In the genomic region with DNA sequence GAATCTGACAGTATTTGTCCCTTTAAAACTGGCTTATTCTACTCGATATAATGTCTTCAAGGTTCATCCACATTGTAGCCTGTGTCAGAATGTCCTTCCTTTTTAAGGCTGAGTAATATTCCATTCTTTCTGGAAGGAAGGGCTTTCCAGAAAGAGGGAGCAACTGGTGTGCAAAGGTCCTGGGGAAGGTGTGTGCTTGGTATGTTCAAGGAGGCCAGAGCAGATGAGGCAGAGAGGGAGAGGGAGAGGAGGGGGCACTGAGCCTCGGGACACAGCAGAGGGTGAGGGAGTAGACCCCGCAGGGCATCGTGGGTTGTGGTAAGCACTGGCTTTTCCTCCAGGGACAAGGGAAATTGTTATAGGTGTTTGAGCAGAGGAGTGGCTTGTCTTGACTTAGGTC, we compare ENCODE assay signal across 30 cellular contexts.
"Had no signal": no experiment of that assay in that cellular context is flagged by ENCODE, and none has a peak within 500 bp of the region (broad histone marks: within the 10 kb centered on the region; RNA-seq: fewer than 3 reads in every experiment).

No MANE protein-coding gene starts in this region.

- H3K9me3 Mint-ChIP-seq: activated T-cell treated with anti-CD3 and anti-CD28 coated beads, Interleukin-2, amount 50 U/mL, for 4 hours; activated T-helper 17 cell treated with anti-CD3 and anti-CD28 coated beads, Interleukin-2, amount 50 U/mL, for 72 hours; T-helper 2 cell treated with Interferon-gamma antibody and Interleukin-4, amounts not matched to agents 5 μg/mL and 100 μg/mL, for 36 hours had no signal

- FAIRE-seq: astrocyte, colon, endometrium had no signal

- H3K4me3 Mint-ChIP-seq: activated CD4-positive, alpha-beta memory T cell treated with anti-CD3 and anti-CD28 coated beads, Interleukin-2, amount 10 ng/mL, durations not matched to agents 7 days and 5 days; activated CD4-positive, alpha-beta T cell treated with anti-CD3 and anti-CD28 coated beads, Interleukin-2, amount 10 ng/mL, durations not matched to agents 7 days and 5 days; activated naive CD8-positive, alpha-beta T cell; activated T-cell treated with anti-CD3 and anti-CD28 coated beads, Interleukin-2, amount 50 U/mL, for 4 hours; activated T-helper 17 cell treated with anti-CD3 and anti-CD28 coated beads, Interleukin-2, amount 50 U/mL, for 72 hours; T-helper 17 cell; T-helper 2 cell treated with Interferon-gamma antibody and Interleukin-4, amounts not matched to agents 5 μg/mL and 100 μg/mL, for 36 hours; WTC11 had no signal

- H3K36me3 Mint-ChIP-seq: activated naive CD8-positive, alpha-beta T cell; WTC11 had no signal

- H3K36me3 ChIP-seq: esophagus squamous epithelium, gastroesophageal sphincter had no signal

- DNase-seq: activated CD4-positive, alpha-beta memory T cell treated with anti-CD3 and anti-CD28 coated beads, Interleukin-2, amount 10 ng/mL, durations not matched to agents 7 days and 5 days; activated CD4-positive, alpha-beta T cell treated with anti-CD3 and anti-CD28 coated beads for 1 hour; activated CD4-positive, alpha-beta T cell treated with anti-CD3 and anti-CD28 coated beads for 4 hours; activated CD4-positive, alpha-beta T cell treated with anti-CD3 and anti-CD28 coated beads, Interleukin-2, amount 10 ng/mL, durations not matched to agents 7 days and 5 days; activated CD4-positive, alpha-beta T cell treated with anti-CD3 and anti-CD28 coated beads, Interleukin-2, amount 50 U/mL, for 4 hours; activated CD8-positive, alpha-beta memory T cell treated with anti-CD3 and anti-CD28 coated beads, Interleukin-2, amount 50 U/mL, for 48 hours; activated effector memory CD4-positive, alpha-beta T cell treated with Interleukin-2 at 50 U/mL for 16 hours; activated gamma-delta T cell treated with Interleukin-2 at 50 U/mL for 16 hours; activated naive CD4-positive, alpha-beta T cell treated with anti-CD3 and anti-CD28 coated beads, Interleukin-2, amount 50 U/mL, for 16 hours; activated naive CD4-positive, alpha-beta T cell treated with Interleukin-2 at 50 U/mL for 16 hours; activated T-cell treated with anti-CD3 and anti-CD28 coated beads for 4 hours; activated T-cell treated with anti-CD3 and anti-CD28 coated beads, Interleukin-2, amount 50 U/mL, for 4 hours; amniotic stem cell; anterior cingulate cortex; cortex of kidney; effector CD8-positive, alpha-beta T cell; esophagus squamous epithelium; foreskin melanocyte; T-helper 1 cell; T-helper 17 cell; T1000 had no signal

- H3K4me1 Mint-ChIP-seq: activated CD4-positive, alpha-beta memory T cell treated with anti-CD3 and anti-CD28 coated beads, Interleukin-2, amount 10 ng/mL, durations not matched to agents 7 days and 5 days; activated CD4-positive, alpha-beta T cell treated with anti-CD3 and anti-CD28 coated beads, Interleukin-2, amount 10 ng/mL, durations not matched to agents 7 days and 5 days; activated T-helper 17 cell treated with anti-CD3 and anti-CD28 coated beads, Interleukin-2, amount 50 U/mL, for 72 hours; T-helper 17 cell had no signal

- H3K27me3 ChIP-seq: gastroesophageal sphincter had no signal

- H3K27ac ChIP-seq: epithelial cell of prostate, esophagus squamous epithelium, gastroesophageal sphincter had no signal

- H3K27ac Mint-ChIP-seq: activated CD4-positive, alpha-beta memory T cell treated with anti-CD3 and anti-CD28 coated beads, Interleukin-2, amount 10 ng/mL, durations not matched to agents 7 days and 5 days; activated CD4-positive, alpha-beta T cell treated with anti-CD3 and anti-CD28 coated beads, Interleukin-2, amount 10 ng/mL, durations not matched to agents 7 days and 5 days; activated naive CD8-positive, alpha-beta T cell; activated T-helper 17 cell treated with anti-CD3 and anti-CD28 coated beads, Interleukin-2, amount 50 U/mL, for 72 hours; T-helper 17 cell; T-helper 2 cell treated with Interferon-gamma antibody and Interleukin-4, amounts not matched to agents 5 μg/mL and 100 μg/mL, for 36 hours; WTC11 had no signal

- H3K9me3 ChIP-seq: esophagus squamous epithelium, gastroesophageal sphincter had no signal

- H3K4me3 ChIP-seq: esophagus squamous epithelium, gastroesophageal sphincter had no signal
